In genomic region chr1:220759147-220759546, GRCh38 we compare ENCODE assay signal across 9 cellular contexts.
"Had no signal": no experiment of that assay in that cellular context is flagged by ENCODE, and none has a peak within 500 bp of the region (broad histone marks: within the 10 kb centered on the region; RNA-seq: fewer than 3 reads in every experiment).

No MANE protein-coding gene starts in this region.

- H3K9me3 ChIP-seq: HAP-1 had no signal

- H2AFZ ChIP-seq: GM23248 had no signal

- ATAC-seq: HCT116 had no signal

- H3K27ac Mint-ChIP-seq: HFFc6 had no signal

- H3K9me3 Mint-ChIP-seq: HFFc6 had no signal

- DNase-seq: GM23248, GOT3, H7, HFFc6, KBM-7 had no signal

- H3K4me2 ChIP-seq: KMS-11 had no signal

- H3K9ac ChIP-seq: GM23248, KMS-11 had no signal

- H3K4me3 Mint-ChIP-seq: HFFc6 had no signal

- H3K4me1 ChIP-seq: HAP-1 had no signal

- H3K36me3 ChIP-seq: HAP-1 had no signal

- FAIRE-seq: HTR-8/SVneo had no signal

- H3K4me3 ChIP-seq: GM23248, HAP-1 had no signal

- H3K27ac ChIP-seq: GM23248, KMS-11 had no signal
